Comparison of ENCODE assay signal across 9 cellular contexts in genomic region chr9:116154334-116154975, GRCh38. TPM values are rescaled to one million over a fixed set of nuclear protein-coding genes. Genes with fewer than 3 reads are reported as not detected.
A peak's percentile ranks its signal among the peaks of the same experiment; 100 is the strongest.
DNase-seq lines count a peak whose midpoint lies in the region; ATAC-seq and TF ChIP-seq lines count a peak whose summit lies in the region.
"Had no signal": no experiment of that assay in that cellular context is flagged by ENCODE, and none has a peak within 500 bp of the region (broad histone marks: within the 10 kb centered on the region; RNA-seq: fewer than 3 reads in every experiment).

No MANE protein-coding gene starts in this region.

- peaks cover 2% of the 10 kb centered on the region; the same call in 1 of the 3 replicates for H3K9me3 Mint-ChIP-seq in GM23338
- H3K9me3 Mint-ChIP-seq in WTC11 = no peaks in the 10 kb centered on the region
- H3K9me3 Mint-ChIP-seq: central memory CD8-positive, alpha-beta T cell had no signal

- DNase-seq in GM23338 (ENCODE audit: low spot score) (peak; percentile 61), WTC11 (ENCODE audit: low spot score) (peak; percentile 29), hepatocyte (ENCODE audit: low spot score) (peak; percentile 59), gastrocnemius medialis (no peak), DMS79 treated with DMSO at 0.1 percent for 48 hours (lab: John Stamatoyannopoulos, UW) (no peak)

- H3K27me3 ChIP-seq in GM23338 (ENCODE audit: insufficient read depth) = peaks cover 60% of the 10 kb centered on the region
- H3K27me3 ChIP-seq in hepatocyte = peaks cover 24% of the 10 kb centered on the region
- peaks cover 0 to 17% (median 0%) of the 10 kb centered on the region in 3 donors for H3K27me3 ChIP-seq in gastrocnemius medialis

- CTCF ChIA-PET in WTC11 (lab: Charles Lee) = interaction anchor here (0.6 to 3.6 kb wide), 8 partner anchors 132 to 948 kb away, joined by 3 to 22 read pairs (median 5); no protein-coding TSS in a partner anchor

- intact Hi-C loops in gastrocnemius medialis (cut with DNase I; ENCODE audit: low total_unique reads) = loop anchor here (5.0 to 10.0 kb wide), 5 partner anchors 160 to 562 kb away; no protein-coding TSS in a partner anchor

- H3K4me1 Mint-ChIP-seq in GM23338 (peaks cover 46% of the 10 kb centered on the region), WTC11 (peaks cover 44% of the 10 kb centered on the region)

- no peaks in the 10 kb centered on the region for H3K36me3 ChIP-seq in GM23338 (ENCODE audit: insufficient read depth)
- H3K36me3 ChIP-seq in hepatocyte (replicated peaks; ENCODE audit: insufficient read depth, low read depth) = no peaks in the 10 kb centered on the region
- H3K36me3 ChIP-seq in gastrocnemius medialis = no peaks in the 10 kb centered on the region

- no peaks in the 10 kb centered on the region for H3K9me3 ChIP-seq in hepatocyte (ENCODE audit: low read depth)
- no peaks in the 10 kb centered on the region for H3K9me3 ChIP-seq in gastrocnemius medialis

- under 1% methylated on average over 44 of the region's 74 CpGs for WGBS in hepatocyte (ENCODE audit: low lambda C conversion rate, missing lambda C conversion rate)

- H3K4me1 ChIP-seq in GM23338 (ENCODE audit: insufficient read depth) = peaks cover 36% of the 10 kb centered on the region
- H3K4me1 ChIP-seq in hepatocyte (ENCODE audit: insufficient read depth) = peaks cover 15% of the 10 kb centered on the region
- peaks cover 18 to 37% of the 10 kb centered on the region in 2 donors for H3K4me1 ChIP-seq in gastrocnemius medialis

- TF ChIP-seq POLR2A in gastrocnemius medialis (IDR thresholded peaks at IDR 0.05) = no peak

- peak overlapping the region; percentile 76 for H3K4me3 ChIP-seq in GM23338
- H3K4me3 ChIP-seq in hepatocyte = peak overlapping the region; percentile 35
- peak overlapping the region; percentile 51 to 58 (median 52) for H3K4me3 ChIP-seq in gastrocnemius medialis

- H3K27me3 Mint-ChIP-seq in GM23338 (ENCODE audit: insufficient read depth, low read depth, poor library complexity) (peaks cover 41% of the 10 kb centered on the region), WTC11 (ENCODE audit: low read depth) (peaks cover 81% of the 10 kb centered on the region)

- peak overlapping the region; percentile 94 for H3K4me2 ChIP-seq in GM23338
- peak overlapping the region; percentile 92 for H3K4me2 ChIP-seq in hepatocyte

- H3K9me2 ChIP-seq in GM23338 (ENCODE audit: insufficient read depth) (no peaks in the 10 kb centered on the region), hepatocyte (replicated peaks; ENCODE audit: insufficient read depth) (no peaks in the 10 kb centered on the region)

- in situ Hi-C loops in gastrocnemius medialis (cut with MboI; ENCODE audit: low sequenced_read_pairs in 4 of 4) = loop anchor here (10.0 to 25.0 kb wide), 7 partner anchors 208 to 567 kb away; no protein-coding TSS in a partner anchor

- H4K20me1 ChIP-seq in GM23338 (replicated peaks; ENCODE audit: insufficient read depth) (no peaks in the 10 kb centered on the region), hepatocyte (ENCODE audit: insufficient read depth, poor library complexity, severe bottlenecking) (no peaks in the 10 kb centered on the region)

- 0 out of 2 replicates have a peak, but pooled peaks cover 3% of the 10 kb centered on the region for H3F3A ChIP-seq in GM23338 (replicated peaks; ENCODE audit: low read depth)

- no peak for TF ChIP-seq CTCF in GM23338 (conservative IDR thresholded peaks at IDR 0.05; ENCODE audit: low read depth in 2 of 2)
- TF ChIP-seq CTCF in WTC11 (IDR thresholded peaks at IDR 0.05) = no peak
- TF ChIP-seq CTCF in hepatocyte (IDR thresholded peaks at IDR 0.05; ENCODE audit: poor library complexity) = no peak
- TF ChIP-seq CTCF in gastrocnemius medialis (IDR thresholded peaks at IDR 0.05 in 4 of 5, conservative IDR thresholded peaks at IDR 0.05 in 1 of 5) = no peak

- ATAC-seq in GM23338 = peak; percentile 34
- ATAC-seq in WTC11 = peak; percentile 11
- no peak for ATAC-seq in gastrocnemius medialis
- ATAC-seq in HG02759 (IDR thresholded peaks at IDR 0.05; ENCODE audit: unreplicated experiment) = no peak
- no peak for ATAC-seq in HG03139 (IDR thresholded peaks at IDR 0.05; ENCODE audit: unreplicated experiment)
- ATAC-seq in HG02588 (IDR thresholded peaks at IDR 0.05; ENCODE audit: unreplicated experiment) = no peak

- H3K4me3 Mint-ChIP-seq in GM23338 (peak overlapping the region; percentile 82), WTC11 (peak overlapping the region; percentile 67)

- no peaks in the 10 kb centered on the region; the same call in 2 of the 3 replicates for H3K36me3 Mint-ChIP-seq in GM23338 (ENCODE audit: low read depth)
- no peaks in the 10 kb centered on the region for H3K36me3 Mint-ChIP-seq in WTC11

- H3K27ac ChIP-seq in GM23338 (ENCODE audit: low read depth) = no peak overlapping the region
- peak overlapping the region; percentile 81 for H3K27ac ChIP-seq in hepatocyte
- H3K27ac ChIP-seq in gastrocnemius medialis = peak overlapping the region; percentile 42 to 82 (median 76)

- POLR2A ChIA-PET in WTC11 (lab: Charles Lee) = interaction anchor here (1.2 kb wide), 1 partner anchor 132 kb away, joined by 3 read pairs; no protein-coding TSS in a partner anchor

- no peaks in the 10 kb centered on the region for H3K79me2 ChIP-seq in GM23338 (replicated peaks; ENCODE audit: insufficient read depth)
- H3K79me2 ChIP-seq in hepatocyte = peaks cover 3% of the 10 kb centered on the region

- H2AFZ ChIP-seq in GM23338 = peak overlapping the region; percentile 97
- H2AFZ ChIP-seq in hepatocyte = no peak overlapping the region

- H3K27ac Mint-ChIP-seq in GM23338 (no peak overlapping the region), WTC11 (no peak overlapping the region)

TF ChIP-seq in GM23338, 12 proteins besides CTCF, POLR2A, EP300 and RAD21:
- TF ChIP-seq ZNF331 (CRISPR knock-in tag; IDR thresholded peaks at IDR 0.05; ENCODE audit: low read depth) = no peak
- TF ChIP-seq EZH2 (IDR thresholded peaks at IDR 0.05; ENCODE audit: low read depth, unreplicated experiment) = peak; percentile 17
- no peak for TF ChIP-seq NANOG (IDR thresholded peaks at IDR 0.05; ENCODE audit: borderline replicate concordance)

TF ChIP-seq in WTC11, 78 proteins besides CTCF, POLR2A, EP300 and RAD21:
- TF ChIP-seq CBFB (CRISPR knock-in tag; IDR thresholded peaks at IDR 0.05; ENCODE audit: low read depth) (no peak), HMGXB4 (CRISPR knock-in tag; IDR thresholded peaks at IDR 0.05) (peak; percentile 64; the same call in 1 of the 2 replicates), GTF2I (CRISPR knock-in tag; conservative IDR thresholded peaks at IDR 0.05) (peak; percentile 83), ARID4B (CRISPR knock-in tag; IDR thresholded peaks at IDR 0.05; ENCODE audit: borderline replicate concordance) (peak; percentile 55; the same call in 1 of the 2 replicates), TEAD1 (CRISPR knock-in tag; IDR thresholded peaks at IDR 0.05) (no peak), RELA (CRISPR knock-in tag; IDR thresholded peaks at IDR 0.05; ENCODE audit: borderline replicate concordance) (0 out of 2 replicates have a peak, but pooled peaks have one; percentile 32)

RNA-seq across cellular contexts. Expression of gene PAPPA, which starts 0.9 kb away (rescaled TPM):
- total RNA-seq in GM23338 (2014; rRNA removed; shearing (Covaris generic)) = 0.31 and 0.38 TPM in 2 replicates
- polyA plus RNA-seq in GM23338 (2016; fragmentation: Nextera tagmentation; extraction: Ambion mirVana) (0.21 and 0.66 TPM in 2 replicates), hepatocyte (2.8 and 5.4 TPM in 2 replicates)
- total RNA-seq in WTC11 (2021) (0.22 to 0.53 TPM (median 0.34 TPM) in 3 replicates), hepatocyte (8.9 and 12.3 TPM in 2 replicates), gastrocnemius medialis (1 to 10 TPM in 3 of 4 donors, under 1 TPM in 1; 0.56 to 2.1 (median 1.4) TPM)

Comparison
In these comparisons a context has a peak if more than half of its experiments do, and no peak if none do; other contexts are left out.
1. ATAC-seq: peak in GM23338 (single experiment) and WTC11 (single experiment); none in gastrocnemius medialis (0 of 2), HG02759 (single experiment), HG03139 (single experiment) and HG02588 (single experiment).
2. DNase-seq: peak in GM23338 (single experiment), WTC11 (single experiment) and hepatocyte (single experiment); none in gastrocnemius medialis (0 of 2) and DMS79 treated with DMSO at 0.1 percent for 48 hours (single experiment).
3. Peak in every context shown above with its lines, with median percentiles within 50 percentile points of each other: H3K4me3 ChIP-seq.